In the genomic region with DNA sequence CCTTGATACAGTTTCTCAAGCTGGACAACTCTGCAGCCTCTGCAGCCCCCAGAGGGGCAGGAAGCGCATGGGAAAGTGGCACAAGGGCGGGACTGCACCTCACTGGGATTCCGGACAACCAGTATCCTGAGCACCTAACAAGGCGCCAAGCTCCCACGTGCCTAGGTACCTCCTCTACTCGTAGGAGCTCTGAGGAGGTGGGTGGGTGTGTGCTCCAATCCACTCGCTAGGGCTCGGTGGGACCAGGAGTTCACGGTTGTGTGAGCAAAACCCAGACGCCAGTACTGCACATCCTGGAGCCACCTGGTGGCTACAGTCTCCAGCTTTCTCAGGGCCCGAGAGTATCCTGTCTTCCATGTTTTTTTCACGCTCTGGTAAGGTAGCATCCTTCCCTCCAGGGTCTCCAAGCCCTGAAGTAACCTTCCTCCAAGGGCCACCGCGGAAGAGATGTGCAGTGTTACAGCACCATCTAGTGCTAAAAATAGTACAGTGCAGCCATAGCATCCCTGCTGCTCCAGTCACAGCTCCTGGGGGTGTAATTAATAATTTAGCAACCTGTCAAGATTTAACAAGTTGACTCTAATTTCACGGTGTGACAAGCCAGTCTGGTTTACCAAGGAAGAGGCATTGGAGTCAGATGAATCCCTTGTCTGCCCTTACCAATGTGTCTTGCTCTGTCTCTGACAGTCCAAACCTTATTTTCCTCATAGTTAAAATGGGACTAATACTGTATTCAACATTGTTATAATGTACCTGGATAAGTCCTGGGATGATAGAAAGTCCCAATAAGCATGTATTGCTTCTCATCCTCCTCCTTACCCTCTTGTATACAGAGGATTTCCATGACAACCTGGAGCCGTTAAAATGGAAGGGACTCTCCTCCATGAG, we compare ENCODE assay signal across 8 cellular contexts.
DNase-seq lines count a peak whose midpoint lies in the region; ATAC-seq and TF ChIP-seq lines count a peak whose summit lies in the region.

No MANE protein-coding gene starts in this region.

- TF ChIP-seq CTCF in osteocyte (IDR thresholded peaks at IDR 0.05), result peak; percentile 84
- TF ChIP-seq CTCF in omental fat pad (IDR thresholded peaks at IDR 0.05), result no peak

- H3K36me3 Mint-ChIP-seq in osteocyte (ENCODE audit: unreplicated experiment), result peaks cover 17% of the 10 kb centered on the region

- in situ Hi-C loops in Caki2 (cut with HindIII; ENCODE audit: low pct_unique_long_range_greater_than_20kb, low sequenced_read_pairs), result no loop called here

- no peaks in the 10 kb centered on the region for H3K9me3 Mint-ChIP-seq in osteocyte (ENCODE audit: unreplicated experiment)

- no peaks in the 10 kb centered on the region for H3K27me3 Mint-ChIP-seq in osteocyte (ENCODE audit: unreplicated experiment)

- H3K27ac Mint-ChIP-seq in osteocyte (ENCODE audit: unreplicated experiment), result no peak overlapping the region

- H3K4me1 Mint-ChIP-seq in osteocyte (ENCODE audit: unreplicated experiment), result no peaks in the 10 kb centered on the region

- H3K4me3 Mint-ChIP-seq in osteocyte (ENCODE audit: unreplicated experiment), result no peak overlapping the region

- peak; percentile 86 for ATAC-seq in GM19372 (IDR thresholded peaks at IDR 0.05; ENCODE audit: low read depth, unreplicated experiment)
- peak; percentile 84 for ATAC-seq in HG03439 (IDR thresholded peaks at IDR 0.05; ENCODE audit: unreplicated experiment)
- ATAC-seq in omental fat pad (ENCODE audit: low FRiP score), result no peak

- peak; percentile 44 for DNase-seq in Caki2 (ENCODE audit: low read depth)
- DNase-seq in NCI-H82 treated with DMSO at 0.1 percent for 48 hours (lab: John Stamatoyannopoulos, UW; ENCODE audit: unreplicated experiment), result peak; percentile 57
- DNase-seq in activated T-cell treated with anti-CD3 and anti-CD28 coated beads, Interleukin-2, amount 50 U/mL, for 1 hour, result peak; percentile 35
- DNase-seq in foreskin melanocyte, result peak; percentile 19
- no peak for DNase-seq in osteocyte (ENCODE audit: extremely low spot score, unreplicated experiment)
- DNase-seq in omental fat pad (ENCODE audit: low spot score), result no peak

Comparison
In these comparisons a context has a peak if more than half of its experiments do, and no peak if none do; other contexts are left out.
1. DNase-seq: peak in Caki2 (single experiment), NCI-H82 treated with DMSO at 0.1 percent for 48 hours (single experiment), activated T-cell treated with anti-CD3 and anti-CD28 coated beads, Interleukin-2, amount 50 U/mL, for 1 hour (single experiment) and foreskin melanocyte (single experiment); none in osteocyte (single experiment) and omental fat pad (single experiment).